In genomic region chr13:79194272-79194671, GRCh38 we compare ENCODE assay signal across 8 cellular contexts.
DNase-seq lines count a peak whose midpoint lies in the region; ATAC-seq and TF ChIP-seq lines count a peak whose summit lies in the region.

No MANE protein-coding gene starts in this region.

- H3K4me3 ChIP-seq in GM06990 (replicated peaks; ENCODE audit: low read depth, low read length): no peak overlapping the region

- TF ChIP-seq CTCF in GM06990 (IDR thresholded peaks at IDR 0.05; ENCODE audit: insufficient read depth, low read length, poor library complexity, severe bottlenecking) (no peak), GM20000 (IDR thresholded peaks at IDR 0.05; ENCODE audit: extremely low read depth, missing control alignments) (no peak)

- H3K27ac Mint-ChIP-seq in activated naive CD4-positive, alpha-beta T cell treated with anti-CD3 and anti-CD28 coated beads, Interleukin-2, amount 10 ng/mL, durations not matched to agents 7 days and 5 days: peak overlapping the region; percentile 81

- peak; percentile 79 for DNase-seq in GM06990 (ENCODE audit: extremely low read depth, insufficient read length)
- peak; percentile 64 for DNase-seq in GM20000 (ENCODE audit: low spot score)
- peak; percentile 76 for DNase-seq in activated naive CD4-positive, alpha-beta T cell treated with anti-CD3 and anti-CD28 coated beads, Interleukin-2, amount 10 ng/mL, durations not matched to agents 7 days and 5 days
- DNase-seq in NCI-H2107 treated with DMSO at 0.1 percent for 48 hours (lab: John Stamatoyannopoulos, UW; ENCODE audit: unreplicated experiment): no peak
- DNase-seq in DMS153 (lab: John Stamatoyannopoulos, UW): no peak
- no peak for DNase-seq in NCI-H2196 (lab: John Stamatoyannopoulos, UW; ENCODE audit: unreplicated experiment)
- no peak for DNase-seq in cortex of kidney (lab: John Stamatoyannopoulos, UW)

- peaks cover 59% of the 10 kb centered on the region for H3K4me1 Mint-ChIP-seq in activated naive CD4-positive, alpha-beta T cell treated with anti-CD3 and anti-CD28 coated beads, Interleukin-2, amount 10 ng/mL, durations not matched to agents 7 days and 5 days

- H3K4me3 Mint-ChIP-seq in activated naive CD4-positive, alpha-beta T cell treated with anti-CD3 and anti-CD28 coated beads, Interleukin-2, amount 10 ng/mL, durations not matched to agents 7 days and 5 days: no peak overlapping the region

- peak; percentile 92 for ATAC-seq in HG03520 (IDR thresholded peaks at IDR 0.05; ENCODE audit: unreplicated experiment)

- H3K36me3 ChIP-seq in GM06990 (ENCODE audit: control insufficient read depth, insufficient read depth, low read length): no peaks in the 10 kb centered on the region

- H3K27me3 Mint-ChIP-seq in activated naive CD4-positive, alpha-beta T cell treated with anti-CD3 and anti-CD28 coated beads, Interleukin-2, amount 10 ng/mL, durations not matched to agents 7 days and 5 days: peaks cover 8% of the 10 kb centered on the region

- H3K36me3 Mint-ChIP-seq in activated naive CD4-positive, alpha-beta T cell treated with anti-CD3 and anti-CD28 coated beads, Interleukin-2, amount 10 ng/mL, durations not matched to agents 7 days and 5 days: peaks cover 3% of the 10 kb centered on the region

- no peaks in the 10 kb centered on the region for H3K9me3 Mint-ChIP-seq in activated naive CD4-positive, alpha-beta T cell treated with anti-CD3 and anti-CD28 coated beads, Interleukin-2, amount 10 ng/mL, durations not matched to agents 7 days and 5 days

- CTCF ChIA-PET in activated naive CD4-positive, alpha-beta T cell treated with anti-CD3 and anti-CD28 coated beads, Interleukin-2, amount 10 ng/mL, durations not matched to agents 7 days and 5 days (lab: Charles Lee): no interaction called here

- no peaks in the 10 kb centered on the region for H3K27me3 ChIP-seq in GM06990 (replicated peaks; ENCODE audit: control insufficient read depth, insufficient read depth, low read length)

Comparison
In these comparisons a context has a peak if more than half of its experiments do, and no peak if none do; other contexts are left out.
1. DNase-seq: peak in GM06990 (single experiment), GM20000 (single experiment) and activated naive CD4-positive, alpha-beta T cell treated with anti-CD3 and anti-CD28 coated beads, Interleukin-2, amount 10 ng/mL, durations not matched to agents 7 days and 5 days (single experiment); none in NCI-H2107 treated with DMSO at 0.1 percent for 48 hours (single experiment), DMS153 (single experiment), NCI-H2196 (single experiment) and cortex of kidney (single experiment).